ENCODE assay signal across 8 cellular contexts in genomic region chr4:125313497-125313896, GRCh38. TPM values are rescaled to one million over a fixed set of nuclear protein-coding genes. Genes with fewer than 3 reads are reported as not detected.
A peak's percentile ranks its signal among the peaks of the same experiment; 100 is the strongest.
DNase-seq lines count a peak whose midpoint lies in the region; ATAC-seq, FAIRE-seq and TF ChIP-seq lines count a peak whose summit lies in the region.

No MANE protein-coding gene starts in this region.

- no peaks in the 10 kb centered on the region for H3K9me3 ChIP-seq in thoracic aorta

- in situ Hi-C loops in T47D (cut with HindIII; ENCODE audit: low pct_unique_long_range_greater_than_20kb, low sequenced_read_pairs), result no loop called here

- peaks cover 10 to 21% of the 10 kb centered on the region in 2 donors for H3K4me1 ChIP-seq in thoracic aorta (ENCODE audit: control insufficient read depth in 1 of 2, low read depth in 2 of 2)

- H3K27ac ChIP-seq in thoracic aorta, result peak overlapping the region in 1 of 2 donors; percentile 96

- peak; percentile 78 for TF ChIP-seq CTCF in LNCaP clone FGC (IDR thresholded peaks at IDR 0.05; ENCODE audit: control insufficient read depth, extremely low read depth, insufficient read depth)
- TF ChIP-seq CTCF in thoracic aorta (IDR thresholded peaks at IDR 0.05), result peak; percentile 85

- H3K36me3 ChIP-seq in thoracic aorta, result no peaks in the 10 kb centered on the region

- H3K4me3 ChIP-seq in LNCaP clone FGC (ENCODE audit: low read depth, low read length), result no peak overlapping the region
- H3K4me3 ChIP-seq in thoracic aorta, result no peak overlapping the region

- TF ChIP-seq POLR2A in H54 (IDR thresholded peaks at IDR 0.05; ENCODE audit: low read depth, low read length), result no peak

- no peak for ATAC-seq in thoracic aorta (ENCODE audit: insufficient number of reproducible peaks, low FRiP score, low read depth)

- peak; percentile 9 for DNase-seq in stimulated activated CD4-positive, alpha-beta T cell treated with anti-CD3 and anti-CD28 coated beads, Interleukin-15, amount 100 ng/mL, for 24 hours
- DNase-seq in stimulated activated CD4-positive, alpha-beta T cell treated with anti-CD3 and anti-CD28 coated beads, Interleukin-4, amount 100 ng/mL, for 1 hour, result no peak
- no peak for DNase-seq in H54 (ENCODE audit: insufficient read length, low spot score)
- DNase-seq in LNCaP clone FGC (ENCODE audit: low read depth), result peak; percentile 50
- peak; percentile 90 for DNase-seq in OCI-M1 (lab: John Stamatoyannopoulos, UW)
- DNase-seq in T47D (ENCODE audit: low read depth in 1 of 2, low spot score in 1 of 2), result peak; percentile 4 to 88
- DNase-seq in left kidney (ENCODE audit: low read depth, low spot score), result peak; percentile 97
- DNase-seq in thoracic aorta (ENCODE audit: low spot score), result no peak

- peak; percentile 71 for FAIRE-seq in H54 (lab: Jason Lieb, UNC)

- no peaks in the 10 kb centered on the region for H3K27me3 ChIP-seq in thoracic aorta (replicated peaks; ENCODE audit: insufficient read depth)

RNA-seq across cellular contexts. Expression of gene FAT4, which starts 1.3 kb away (rescaled TPM):
- total RNA-seq in thoracic aorta, result 10 to 100 TPM; 53.6 to 83.7 TPM

Comparison
In these comparisons a context has a peak if more than half of its experiments do, and no peak if none do; other contexts are left out.
1. DNase-seq: peak in stimulated activated CD4-positive, alpha-beta T cell treated with anti-CD3 and anti-CD28 coated beads, Interleukin-15, amount 100 ng/mL, for 24 hours (single experiment), LNCaP clone FGC (single experiment), OCI-M1 (single experiment), T47D (2 of 2) and left kidney (single experiment); none in stimulated activated CD4-positive, alpha-beta T cell treated with anti-CD3 and anti-CD28 coated beads, Interleukin-4, amount 100 ng/mL, for 1 hour (single experiment), H54 (single experiment) and thoracic aorta (single experiment).